Comparison of ENCODE assay signal across 8 cellular contexts in genomic region chr10:112532053-112532658, GRCh38.
DNase-seq lines count a peak whose midpoint lies in the region; ATAC-seq, FAIRE-seq and TF ChIP-seq lines count a peak whose summit lies in the region.

No MANE protein-coding gene starts in this region.

- H3K27me3 ChIP-seq in colonic mucosa = no peaks in the 10 kb centered on the region
- no peaks in the 10 kb centered on the region for H3K27me3 ChIP-seq in right atrium auricular region

- no peaks in the 10 kb centered on the region for H3K27me3 Mint-ChIP-seq in effector memory CD8-positive, alpha-beta T cell

- peak overlapping the region; percentile 70 to 80 for H3K4me3 Mint-ChIP-seq in effector memory CD8-positive, alpha-beta T cell

- intact Hi-C loops in colonic mucosa (cut with DNase I) = no loop called here

- peaks cover 10 to 24% of the 10 kb centered on the region in 2 donors for H3K4me1 Mint-ChIP-seq in effector memory CD8-positive, alpha-beta T cell (ENCODE audit: low read depth in 2 of 2)

- TF ChIP-seq CTCF in colonic mucosa (IDR thresholded peaks at IDR 0.05) (no peak), right atrium auricular region (IDR thresholded peaks at IDR 0.05) (no peak)

- H3K36me3 ChIP-seq in KOPT-K1 (ENCODE audit: insufficient read depth, low read length) (no peaks in the 10 kb centered on the region), colonic mucosa (no peaks in the 10 kb centered on the region), right atrium auricular region (no peaks in the 10 kb centered on the region)

- H3K4me1 ChIP-seq in colonic mucosa = no peaks in the 10 kb centered on the region
- H3K4me1 ChIP-seq in right atrium auricular region = no peaks in the 10 kb centered on the region

- peak overlapping the region; percentile 93 to 94 for H3K27ac Mint-ChIP-seq in effector memory CD8-positive, alpha-beta T cell

- H3K9me3 Mint-ChIP-seq in effector memory CD8-positive, alpha-beta T cell = no peaks in the 10 kb centered on the region

- peak overlapping the region; percentile 41 for H3K27ac ChIP-seq in KOPT-K1 (ENCODE audit: low read depth, low read length, poor library complexity, severe bottlenecking)
- H3K27ac ChIP-seq in colonic mucosa = no peak overlapping the region
- H3K27ac ChIP-seq in right atrium auricular region = no peak overlapping the region

- no peak overlapping the region for H3K9ac ChIP-seq in colonic mucosa (ENCODE audit: low read depth in 2 of 2, low read length in 2 of 2)

- peaks cover 15% of the 10 kb centered on the region for H3K36me3 Mint-ChIP-seq in effector memory CD8-positive, alpha-beta T cell (ENCODE audit: insufficient read depth)

- no peaks in the 10 kb centered on the region for H3K9me3 ChIP-seq in KOPT-K1 (ENCODE audit: insufficient read depth, low read length, poor library complexity, severe bottlenecking)
- H3K9me3 ChIP-seq in colonic mucosa = no peaks in the 10 kb centered on the region
- no peaks in the 10 kb centered on the region for H3K9me3 ChIP-seq in right atrium auricular region

- FAIRE-seq in GM12892 (lab: Jason Lieb, UNC) = peak; percentile 96

- no peak overlapping the region for H3K4me3 ChIP-seq in colonic mucosa
- H3K4me3 ChIP-seq in right atrium auricular region = no peak overlapping the region

- ATAC-seq in GM21526 (IDR thresholded peaks at IDR 0.05; ENCODE audit: low FRiP score, unreplicated experiment) = peak; percentile 96
- peak; percentile 72 for ATAC-seq in effector memory CD8-positive, alpha-beta T cell (replicated peaks)

- no peak for TF ChIP-seq POLR2A in GM12892 (IDR thresholded peaks at IDR 0.05; ENCODE audit: low read depth, low read length)

- DNase-seq in GM12892 (ENCODE audit: insufficient read length) = no peak
- no peak for DNase-seq in effector memory CD8-positive, alpha-beta T cell
- DNase-seq in amniotic stem cell (lab: John Stamatoyannopoulos, UW) = no peak
- DNase-seq in colonic mucosa = no peak
- DNase-seq in right atrium auricular region (ENCODE audit: low spot score) = no peak
- DNase-seq in NCI-H526 (lab: John Stamatoyannopoulos, UW) = no peak
